ENCODE assay signal across 1 cellular context in the genomic region with DNA sequence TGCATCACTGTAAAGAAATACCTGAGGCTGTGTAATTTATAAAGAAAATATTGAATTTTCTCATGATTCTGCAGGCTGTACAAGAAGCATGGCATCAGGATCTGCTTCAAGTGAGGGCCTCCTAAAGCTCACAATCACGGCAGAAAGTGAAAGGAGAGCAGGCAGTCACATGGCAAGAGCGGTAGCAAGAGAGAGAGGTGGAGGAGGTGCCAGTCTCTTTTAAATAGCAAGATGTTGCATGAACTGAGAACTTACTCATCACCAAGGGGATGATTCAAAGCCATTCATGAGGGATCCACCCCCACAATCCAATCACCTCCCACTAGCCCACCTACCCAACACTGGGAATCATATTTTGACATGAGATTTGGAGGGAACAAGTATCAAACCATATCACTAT.
TF ChIP-seq lines count a peak whose summit lies in the region.

No MANE protein-coding gene starts in this region.

TF ChIP-seq in GM23338, 12 proteins besides CTCF, POLR2A, EP300 and RAD21 (continued from another document):
- TF ChIP-seq, protein P1, sequence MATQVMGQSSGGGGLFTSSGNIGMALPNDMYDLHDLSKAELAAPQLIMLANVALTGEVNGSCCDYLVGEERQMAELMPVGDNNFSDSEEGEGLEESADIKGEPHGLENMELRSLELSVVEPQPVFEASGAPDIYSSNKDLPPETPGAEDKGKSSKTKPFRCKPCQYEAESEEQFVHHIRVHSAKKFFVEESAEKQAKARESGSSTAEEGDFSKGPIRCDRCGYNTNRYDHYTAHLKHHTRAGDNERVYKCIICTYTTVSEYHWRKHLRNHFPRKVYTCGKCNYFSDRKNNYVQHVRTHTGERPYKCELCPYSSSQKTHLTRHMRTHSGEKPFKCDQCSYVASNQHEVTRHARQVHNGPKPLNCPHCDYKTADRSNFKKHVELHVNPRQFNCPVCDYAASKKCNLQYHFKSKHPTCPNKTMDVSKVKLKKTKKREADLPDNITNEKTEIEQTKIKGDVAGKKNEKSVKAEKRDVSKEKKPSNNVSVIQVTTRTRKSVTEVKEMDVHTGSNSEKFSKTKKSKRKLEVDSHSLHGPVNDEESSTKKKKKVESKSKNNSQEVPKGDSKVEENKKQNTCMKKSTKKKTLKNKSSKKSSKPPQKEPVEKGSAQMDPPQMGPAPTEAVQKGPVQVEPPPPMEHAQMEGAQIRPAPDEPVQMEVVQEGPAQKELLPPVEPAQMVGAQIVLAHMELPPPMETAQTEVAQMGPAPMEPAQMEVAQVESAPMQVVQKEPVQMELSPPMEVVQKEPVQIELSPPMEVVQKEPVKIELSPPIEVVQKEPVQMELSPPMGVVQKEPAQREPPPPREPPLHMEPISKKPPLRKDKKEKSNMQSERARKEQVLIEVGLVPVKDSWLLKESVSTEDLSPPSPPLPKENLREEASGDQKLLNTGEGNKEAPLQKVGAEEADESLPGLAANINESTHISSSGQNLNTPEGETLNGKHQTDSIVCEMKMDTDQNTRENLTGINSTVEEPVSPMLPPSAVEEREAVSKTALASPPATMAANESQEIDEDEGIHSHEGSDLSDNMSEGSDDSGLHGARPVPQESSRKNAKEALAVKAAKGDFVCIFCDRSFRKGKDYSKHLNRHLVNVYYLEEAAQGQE (IDR thresholded peaks at IDR 0.05; ENCODE audit: unreplicated experiment), result no peak
- no peak for TF ChIP-seq JUNB (IDR thresholded peaks at IDR 0.05; ENCODE audit: unreplicated experiment)
- no peak for TF ChIP-seq ZNF331 (CRISPR knock-in tag; IDR thresholded peaks at IDR 0.05; ENCODE audit: low read depth)
TF ChIP-seq in GM23338: peak in this region for 0.
